In genomic region chr3:58164199-58164879, GRCh38 we compare ENCODE assay signal across 10 cellular contexts. TPM values are rescaled to one million over a fixed set of nuclear protein-coding genes. Genes with fewer than 3 reads are reported as not detected.
A peak's percentile ranks its signal among the peaks of the same experiment; 100 is the strongest.
DNase-seq lines count a peak whose midpoint lies in the region; ATAC-seq, FAIRE-seq and TF ChIP-seq lines count a peak whose summit lies in the region.
"Had no signal": no experiment of that assay in that cellular context is flagged by ENCODE, and none has a peak within 500 bp of the region (broad histone marks: within the 10 kb centered on the region; RNA-seq: fewer than 3 reads in every experiment).

No MANE protein-coding gene starts in this region.

- H3K27ac Mint-ChIP-seq in activated CD8-positive, alpha-beta T cell treated with anti-CD3 and anti-CD28 coated beads for 36 hours, result no peak overlapping the region

- H3K79me2 ChIP-seq in HepG2 (ENCODE audit: insufficient read depth, low read length), result no peaks in the 10 kb centered on the region

- no peaks in the 10 kb centered on the region for H3K9me3 ChIP-seq in HepG2 (ENCODE audit: low read length)
- H3K9me3 ChIP-seq in upper lobe of right lung, result no peaks in the 10 kb centered on the region

- POLR2A ChIA-PET in HepG2 (lab: Yijun Ruan, JAX), result interaction anchor here (1.7 kb wide), 1 partner anchor 11 kb away, joined by 6 read pairs; no protein-coding TSS in a partner anchor
- POLR2A ChIA-PET in activated CD8-positive, alpha-beta T cell treated with anti-CD3 and anti-CD28 coated beads for 36 hours (lab: Charles Lee), result no interaction called here

- TF ChIP-seq RAD21 in HepG2 (CRISPR knock-in tag; IDR thresholded peaks at IDR 0.05), result no peak

- intact Hi-C loops in HepG2 (cut with micrococcal nuclease; ENCODE audit: unreplicated experiment) (no loop called here), upper lobe of right lung (cut with DNase I) (no loop called here)
- intact Hi-C loops in activated CD8-positive, alpha-beta T cell treated with anti-CD3 and anti-CD28 coated beads for 36 hours (cut with micrococcal nuclease), result no loop called here

- no peak overlapping the region for H3K4me3 Mint-ChIP-seq in activated CD8-positive, alpha-beta T cell treated with anti-CD3 and anti-CD28 coated beads for 36 hours

- H3K4me2 ChIP-seq in HepG2 (ENCODE audit: low read depth, low read length), result no peak overlapping the region

- peak; percentile 36 for DNase-seq in NCI-H1105 treated with DMSO at 0.1 percent for 48 hours (lab: John Stamatoyannopoulos, UW)
- DNase-seq in NCI-H1105 (lab: John Stamatoyannopoulos, UW), result no peak
- DNase-seq in astrocyte of the hippocampus (ENCODE audit: low read depth, low spot score), result peak; percentile 79
- DNase-seq in HepG2 (ENCODE audit: low spot score), result no peak
- peak; percentile 87 for DNase-seq in upper lobe of right lung
- DNase-seq in activated CD8-positive, alpha-beta T cell treated with anti-CD3 and anti-CD28 coated beads for 36 hours, result no peak
- no peak for DNase-seq in HuH-7.5 (ENCODE audit: low spot score)
- DNase-seq: activated CD4-positive, alpha-beta T cell treated with anti-CD3 and anti-CD28 coated beads for 48 hours had no signal

- H3K27ac ChIP-seq in HepG2 (ENCODE audit: extremely low read length, insufficient read depth, low read length), result peak overlapping the region; percentile 42
- H3K27ac ChIP-seq in upper lobe of right lung, result no peak overlapping the region

- no TSS peak for BruUV-seq in HepG2 (replicated peaks; lab: Mats Ljungman, UMichigan)

- H2AFZ ChIP-seq in HepG2 (ENCODE audit: low read length), result no peak overlapping the region

- H3K4me3 ChIP-seq in HepG2 (replicated peaks in 1 of 3; ENCODE audit: insufficient read depth in 1 of 3, low read depth in 2 of 3, low read length in 3 of 3) (no peak overlapping the region), upper lobe of right lung (no peak overlapping the region)

- no peaks in the 10 kb centered on the region for H3K27me3 Mint-ChIP-seq in activated CD8-positive, alpha-beta T cell treated with anti-CD3 and anti-CD28 coated beads for 36 hours

- CTCF ChIA-PET in HepG2 (lab: Yijun Ruan, JAX; ENCODE audit: low intra/inter-chr PET ratio, low total read pairs), result no interaction called here
- CTCF ChIA-PET in activated CD8-positive, alpha-beta T cell treated with anti-CD3 and anti-CD28 coated beads for 36 hours (lab: Charles Lee), result interaction anchor here (0.9 to 4.4 kb wide), 4 partner anchors 13 to 52 kb away, joined by 3 to 68 read pairs (median 18); no protein-coding TSS in a partner anchor

- H3K36me3 ChIP-seq in HepG2 (replicated peaks in 1 of 2; ENCODE audit: control insufficient read depth in 1 of 2, insufficient read depth in 2 of 2, low read length in 2 of 2) (peaks cover 37 to 62% of the 10 kb centered on the region in 2 experiments), upper lobe of right lung (peaks cover 19% of the 10 kb centered on the region)

- H3K36me3 Mint-ChIP-seq in activated CD8-positive, alpha-beta T cell treated with anti-CD3 and anti-CD28 coated beads for 36 hours (ENCODE audit: low read depth), result peaks cover 9% of the 10 kb centered on the region

- H4K20me1 ChIP-seq in HepG2 (ENCODE audit: insufficient read depth, low read length), result no peaks in the 10 kb centered on the region; the same call in 1 of the 2 replicates

- in situ Hi-C loops in HepG2 (cut with HindIII; ENCODE audit: extremely low pct_ligation_motif_present, low pct_unique_long_range_greater_than_20kb), result no loop called here

- no peak for TF ChIP-seq CTCF in HepG2 (CRISPR knock-in tag; IDR thresholded peaks at IDR 0.05)
- TF ChIP-seq CTCF in upper lobe of right lung (IDR thresholded peaks at IDR 0.05), result no peak
- TF ChIP-seq CTCF in activated CD8-positive, alpha-beta T cell treated with anti-CD3 and anti-CD28 coated beads for 36 hours (IDR thresholded peaks at IDR 0.05), result no peak

- 0 out of 4 replicates have a peak, but pooled peaks of 1 of the 2 experiments have one; percentile 22 for TF ChIP-seq POLR2A in HepG2 (IDR thresholded peaks at IDR 0.05; ENCODE audit: insufficient read depth in 1 of 2, low read depth in 2 of 2, low read length in 2 of 2)

- no peak for FAIRE-seq in HepG2 (lab: Jason Lieb, UNC)
- FAIRE-seq: A204.1 had no signal

- H3K4me1 ChIP-seq in HepG2 (ENCODE audit: insufficient read depth, low read length), result peaks cover 70% of the 10 kb centered on the region
- H3K4me1 ChIP-seq in upper lobe of right lung, result peaks cover 29% of the 10 kb centered on the region

- H3K27me3 ChIP-seq in HepG2 (ENCODE audit: control insufficient read depth in 1 of 2, insufficient read depth in 2 of 2, low read length in 2 of 2), result no peaks in the 10 kb centered on the region
- H3K27me3 ChIP-seq in upper lobe of right lung, result no peaks in the 10 kb centered on the region

- WGBS in HepG2 (ENCODE audit: low lambda C conversion rate), result 88% methylated on average over 7 of the region's 12 CpGs

- H3K9me3 Mint-ChIP-seq in activated CD8-positive, alpha-beta T cell treated with anti-CD3 and anti-CD28 coated beads for 36 hours, result no peaks in the 10 kb centered on the region

- peaks cover 7% of the 10 kb centered on the region for H3K4me1 Mint-ChIP-seq in activated CD8-positive, alpha-beta T cell treated with anti-CD3 and anti-CD28 coated beads for 36 hours (ENCODE audit: low read depth)

- H3K9ac ChIP-seq in HepG2 (ENCODE audit: insufficient read depth, low read depth, low read length), result no peak overlapping the region

- ATAC-seq in HepG2 (no peak), upper lobe of right lung (peak; percentile 57), HG03108 (IDR thresholded peaks at IDR 0.05; ENCODE audit: unreplicated experiment) (no peak)
- no peak for ATAC-seq in activated CD8-positive, alpha-beta T cell treated with anti-CD3 and anti-CD28 coated beads for 36 hours

- no peak for TF ChIP-seq EP300 in HepG2 (IDR thresholded peaks at IDR 0.05; ENCODE audit: low read depth in 2 of 2, low read length in 2 of 2)
- no peak for TF ChIP-seq EP300 in HepG2 (CRISPR knock-in tag; IDR thresholded peaks at IDR 0.05; ENCODE audit: borderline replicate concordance)

TF ChIP-seq in HepG2, 621 proteins besides CTCF, POLR2A, EP300 and RAD21 (continues in another document):
- TF ChIP-seq ZNF687 (CRISPR knock-in tag; IDR thresholded peaks at IDR 0.05) (peak; percentile 30; the same call in 1 of the 2 replicates), CENPX (CRISPR knock-in tag; IDR thresholded peaks at IDR 0.05) (no peak), ZSCAN9 (CRISPR knock-in tag; IDR thresholded peaks at IDR 0.05; ENCODE audit: borderline replicate concordance) (no peak), JARID2 (CRISPR knock-in tag; IDR thresholded peaks at IDR 0.05; ENCODE audit: insufficient replicate concordance) (no peak), HOXA5 (CRISPR knock-in tag; IDR thresholded peaks at IDR 0.05) (no peak)

RNA-seq across cellular contexts. Expression of gene DNASE1L3, which starts 46.4 kb away (rescaled TPM):
- total RNA-seq in HepG2 (2016; rRNA removed; fragmentation: Illumina TruSeq; extraction: Trizol) (0.55 and 0.86 TPM in 2 replicates), upper lobe of right lung (125 TPM)
- total RNA-seq in HepG2 (2016; cell fraction: cytosol; rRNA removed; fragmentation: Illumina TruSeq; extraction: Trizol; ENCODE audit: low read depth), result 0.30 TPM in 1 of 2 replicates, not detected in the other
- total RNA-seq in HepG2 (2016; cell fraction: insoluble cytoplasmic fraction; rRNA removed; fragmentation: Illumina TruSeq; extraction: Trizol), result 0.61 and 0.73 TPM in 2 replicates
- 0.53 and 1.1 TPM in 2 replicates for total RNA-seq in HepG2 (2016; cell fraction: membrane; rRNA removed; fragmentation: Illumina TruSeq; extraction: Trizol)
- total RNA-seq in HepG2 (2016; cell fraction: nucleus; rRNA removed; fragmentation: Illumina TruSeq; extraction: Trizol), result 0.22 TPM in 1 of 2 replicates, not detected in the other
- polyA plus RNA-seq in HepG2 (2011; rRNA removed), result 1.0 and 1.7 TPM in 2 replicates
- polyA plus RNA-seq in HepG2 (2011; cell fraction: cytosol; rRNA removed), result 1.0 and 1.3 TPM in 2 replicates
- 0.43 and 0.51 TPM in 2 replicates for polyA plus RNA-seq in HepG2 (2011; cell fraction: nucleus; rRNA removed)
- 0.33 and 2.5 TPM in 2 replicates for polyA plus RNA-seq in HepG2 (2012)
- 0.27 and 0.35 TPM in 2 replicates for polyA plus RNA-seq in HepG2 (2016; cell fraction: cytosol; fragmentation: Illumina TruSeq; extraction: Trizol; ENCODE audit: low read depth)
- 0.44 and 0.59 TPM in 2 replicates for polyA plus RNA-seq in HepG2 (2016; cell fraction: insoluble cytoplasmic fraction; fragmentation: Illumina TruSeq; extraction: Trizol; ENCODE audit: low read depth)
- polyA plus RNA-seq in HepG2 (2016; cell fraction: membrane; fragmentation: Illumina TruSeq; extraction: Trizol; ENCODE audit: low read depth), result 0.34 and 0.37 TPM in 2 replicates
- 0.55 TPM in 1 of 2 replicates, not detected in the other for polyA plus RNA-seq in HepG2 (2016; cell fraction: nucleus; fragmentation: Illumina TruSeq; extraction: Trizol; ENCODE audit: insufficient read depth, low read depth)
- 0.14 and 1.8 TPM in 2 replicates for polyA minus RNA-seq in HepG2 (2011; rRNA and poly(A)+ RNA removed; ENCODE audit: low replicate concordance)
- 0.88 TPM in 1 of 2 replicates, not detected in the other for polyA minus RNA-seq in HepG2 (2011; cell fraction: cytosol; rRNA and poly(A)+ RNA removed)
- polyA minus RNA-seq in HepG2 (2011; cell fraction: nucleus; rRNA and poly(A)+ RNA removed), result 0.77 and 0.87 TPM in 2 replicates
- total RNA-seq in activated CD8-positive, alpha-beta T cell treated with anti-CD3 and anti-CD28 coated beads for 36 hours, result not detected

Comparison
In these comparisons a context has a peak if more than half of its experiments do, and no peak if none do; other contexts are left out.
1. DNase-seq: peak in NCI-H1105 treated with DMSO at 0.1 percent for 48 hours (single experiment), astrocyte of the hippocampus (single experiment) and upper lobe of right lung (single experiment); none in NCI-H1105 (single experiment), HepG2 (single experiment), activated CD8-positive, alpha-beta T cell treated with anti-CD3 and anti-CD28 coated beads for 36 hours (single experiment) and HuH-7.5 (single experiment).
2. RNA of gene DNASE1L3, which starts 46.4 kb away (total RNA-seq): 125 TPM in upper lobe of right lung (single experiment); 0.22 to 1.1 TPM in HepG2 and not detected in activated CD8-positive, alpha-beta T cell treated with anti-CD3 and anti-CD28 coated beads for 36 hours; every median in the first group is over 10 times any median in the second.